In the genomic region with DNA sequence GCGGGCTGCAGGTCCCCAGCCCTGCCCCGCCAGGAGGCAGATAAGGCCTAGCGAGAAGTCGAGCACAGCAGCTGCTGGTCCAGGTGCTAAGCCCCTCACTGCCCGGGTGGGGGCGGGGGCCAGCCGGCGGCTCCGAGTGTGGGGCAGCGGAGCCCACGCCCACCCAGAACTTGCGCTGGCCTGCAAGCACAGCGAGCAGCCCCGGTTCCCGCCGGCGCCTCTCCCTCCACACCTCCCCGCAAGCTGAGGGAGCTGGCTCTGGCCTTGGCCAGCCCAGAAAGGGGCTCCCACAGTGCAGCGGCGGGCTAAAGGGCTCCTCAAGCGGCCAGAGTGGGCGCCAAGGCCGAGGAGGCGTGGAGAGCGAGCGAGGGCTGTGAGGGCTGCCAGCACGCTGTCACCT, we compare ENCODE assay signal across 1 cellular context. TPM values are rescaled to one million over a fixed set of nuclear protein-coding genes. Genes with fewer than 3 reads are reported as not detected.
"Had no signal": no experiment of that assay in that cellular context is flagged by ENCODE, and none has a peak within 500 bp of the region (broad histone marks: within the 10 kb centered on the region; RNA-seq: fewer than 3 reads in every experiment).

No MANE protein-coding gene starts in this region.

RNA-seq across cellular contexts. Expression of a gene that starts 3.4 kb away (rescaled TPM):
- polyA plus RNA-seq: SK-N-SH had no signal

RNA-seq across cellular contexts. Expression of a gene that starts 19.8 kb away (rescaled TPM):
- polyA plus RNA-seq: SK-N-SH had no signal

RNA-seq across cellular contexts. Expression of a gene that starts 36.1 kb away (rescaled TPM):
- polyA plus RNA-seq: SK-N-SH had no signal

RNA-seq across cellular contexts. Expression of a gene that starts 56.5 kb away (rescaled TPM):
- polyA plus RNA-seq: SK-N-SH had no signal
